In genomic region chr2:28045676-28046351, GRCh38 we compare ENCODE assay signal across 21 cellular contexts.
DNase-seq lines count a peak whose midpoint lies in the region; FAIRE-seq and TF ChIP-seq lines count a peak whose summit lies in the region.
"Had no signal": no experiment of that assay in that cellular context is flagged by ENCODE, and none has a peak within 500 bp of the region (broad histone marks: within the 10 kb centered on the region; RNA-seq: fewer than 3 reads in every experiment).

No MANE protein-coding gene starts in this region.

- H3K14ac ChIP-seq in trophoblast cell (ENCODE audit: low read length), result no peak overlapping the region

- H2AFZ ChIP-seq in GM23248 (no peak overlapping the region), PC-9 (no peak overlapping the region), trophoblast cell (ENCODE audit: insufficient read depth, low read length, poor library complexity) (no peak overlapping the region)
- H2AFZ ChIP-seq: GM23338 had no signal

- in situ Hi-C loops in GM23248 (cut with MboI), result no loop called here

- H4K12ac ChIP-seq in trophoblast cell (ENCODE audit: low read depth, low read length), result no peak overlapping the region

- H3K4me1 ChIP-seq in GM23248 (ENCODE audit: insufficient read depth) (peaks cover 31% of the 10 kb centered on the region), PC-9 (replicated peaks; ENCODE audit: insufficient read depth) (peaks cover 28% of the 10 kb centered on the region), trophoblast cell (ENCODE audit: control insufficient read depth in 1 of 2, insufficient read depth in 2 of 2, low read length in 2 of 2) (no peaks in the 10 kb centered on the region)

- H2BK12ac ChIP-seq in trophoblast cell (ENCODE audit: low read length), result no peak overlapping the region

- no peak overlapping the region for H3K4ac ChIP-seq in trophoblast cell (ENCODE audit: low read depth, low read length)

- H3K9ac ChIP-seq in GM23248 (no peak overlapping the region), trophoblast cell (ENCODE audit: low read length) (no peak overlapping the region)
- H3K9ac ChIP-seq: BLaER1 treated with 17β-estradiol and CSF1 and Interleukin-3, amounts not matched to agents 10 nM and 100 nM had no signal

- H3K4me2 ChIP-seq in GM23248 (ENCODE audit: unreplicated experiment) (no peak overlapping the region), PC-9 (peak overlapping the region; percentile 34), trophoblast cell (ENCODE audit: low read length) (no peak overlapping the region)
- H3K4me2 ChIP-seq: GM23338 had no signal

- H3K4me3 Mint-ChIP-seq in endothelial cell (ENCODE audit: unreplicated experiment), result no peak overlapping the region
- H3K4me3 Mint-ChIP-seq: B cell; CD8-positive, alpha-beta T cell; GM23338; IgD-negative memory B cell had no signal

- DNase-seq in GM23248, result peak; percentile 28
- DNase-seq in PC-9, result peak; percentile 3 to 75
- DNase-seq in epithelial cell of esophagus (ENCODE audit: low read depth), result peak; percentile 35
- peak; percentile 31 to 71 for DNase-seq in trophoblast cell
- no peak for DNase-seq in endothelial cell (ENCODE audit: low spot score)
- no peak for DNase-seq in RCC 7860 (ENCODE audit: low spot score)
- no peak for DNase-seq in head of caudate nucleus
- DNase-seq: CD8-positive, alpha-beta T cell; DMS 273 treated with DMSO at 0.1 percent for 48 hours; DMS53; DND-41; HCEC 1CT had no signal

- H3K4me3 ChIP-seq in GM23248 (no peak overlapping the region), PC-9 (no peak overlapping the region), epithelial cell of esophagus (ENCODE audit: low read length) (no peak overlapping the region), trophoblast cell (ENCODE audit: low read depth, low read length) (no peak overlapping the region)
- H3K4me3 ChIP-seq: BLaER1 treated with 17β-estradiol and CSF1 and Interleukin-3, amounts not matched to agents 10 nM and 100 nM; GM23338 had no signal

- H3K36me3 ChIP-seq in GM23248 (ENCODE audit: low read depth) (no peaks in the 10 kb centered on the region), PC-9 (ENCODE audit: low read depth) (no peaks in the 10 kb centered on the region), trophoblast cell (ENCODE audit: control insufficient read depth in 1 of 2, insufficient read depth in 2 of 2, low read length in 2 of 2) (no peaks in the 10 kb centered on the region)

- H3K79me2 ChIP-seq in GM23248 (ENCODE audit: insufficient read depth), result no peaks in the 10 kb centered on the region
- no peaks in the 10 kb centered on the region for H3K79me2 ChIP-seq in PC-9 (ENCODE audit: low read depth)
- no peaks in the 10 kb centered on the region for H3K79me2 ChIP-seq in trophoblast cell (ENCODE audit: control insufficient read depth, insufficient read depth, low read length, poor library complexity)

- no peaks in the 10 kb centered on the region for H3K36me3 Mint-ChIP-seq in endothelial cell (ENCODE audit: low read depth, unreplicated experiment)

- H3F3A ChIP-seq in GM23248 (ENCODE audit: insufficient read depth) (peaks cover 18% of the 10 kb centered on the region), PC-9 (ENCODE audit: insufficient read depth, low read depth) (peaks cover 7% of the 10 kb centered on the region; the same call in 1 of the 2 replicates)

- H4K20me1 ChIP-seq in GM23248 (ENCODE audit: insufficient read depth) (no peaks in the 10 kb centered on the region), PC-9 (ENCODE audit: insufficient read depth) (no peaks in the 10 kb centered on the region)
- H4K20me1 ChIP-seq: BLaER1 treated with 17β-estradiol and CSF1 and Interleukin-3, amounts not matched to agents 10 nM and 100 nM had no signal

- CTCF ChIA-PET in PC-9 (lab: Charles Lee), result no interaction called here

- no peak for FAIRE-seq in RCC 7860 (lab: Jason Lieb, UNC)
- FAIRE-seq: G401.6, GM12891, GM19239, H54, HepG2 had no signal

- BruUV-seq in PC-9 (replicated peaks; lab: Mats Ljungman, UMichigan), result no TSS peak

- no peaks in the 10 kb centered on the region for H3K9me3 ChIP-seq in GM23248 (ENCODE audit: low read depth)
- H3K9me3 ChIP-seq in PC-9 (ENCODE audit: insufficient read depth, low read depth), result no peaks in the 10 kb centered on the region
- H3K9me3 ChIP-seq in trophoblast cell (ENCODE audit: insufficient read depth, low read depth, low read length), result no peaks in the 10 kb centered on the region

- H3K23ac ChIP-seq in trophoblast cell (ENCODE audit: low read length), result no peak overlapping the region

- H3K27ac Mint-ChIP-seq in endothelial cell (ENCODE audit: unreplicated experiment), result no peak overlapping the region
- H3K27ac Mint-ChIP-seq: B cell; CD8-positive, alpha-beta T cell; GM23338; IgD-negative memory B cell had no signal

- TF ChIP-seq CTCF in PC-9 (conservative IDR thresholded peaks at IDR 0.05) (no peak), epithelial cell of esophagus (IDR thresholded peaks at IDR 0.05; ENCODE audit: insufficient read depth, low read depth, low read length, missing control alignments) (no peak), endothelial cell (IDR thresholded peaks at IDR 0.05; ENCODE audit: unreplicated experiment) (no peak)

- intact Hi-C loops in PC-9 (cut with micrococcal nuclease; ENCODE audit: unreplicated experiment) (no loop called here), head of caudate nucleus (cut with DNase I) (no loop called here)

- no peak overlapping the region for H2AK5ac ChIP-seq in trophoblast cell (ENCODE audit: low read length)

- H3K9me3 Mint-ChIP-seq in endothelial cell (ENCODE audit: unreplicated experiment), result no peaks in the 10 kb centered on the region
- H3K9me3 Mint-ChIP-seq: CD8-positive, alpha-beta T cell; IgD-negative memory B cell had no signal

- no peak overlapping the region for H4K91ac ChIP-seq in trophoblast cell (ENCODE audit: low read depth, low read length)

- H3K79me1 ChIP-seq in trophoblast cell (ENCODE audit: low read length), result no peaks in the 10 kb centered on the region

- H3K27me3 ChIP-seq in GM23248 (replicated peaks; ENCODE audit: insufficient read depth) (no peaks in the 10 kb centered on the region), PC-9 (ENCODE audit: insufficient read depth, low read depth) (no peaks in the 10 kb centered on the region), trophoblast cell (ENCODE audit: insufficient read depth, low read length) (no peaks in the 10 kb centered on the region)
- H3K27me3 ChIP-seq: BLaER1 treated with 17β-estradiol and CSF1 and Interleukin-3, amounts not matched to agents 10 nM and 100 nM had no signal

- no peak overlapping the region for H4K8ac ChIP-seq in trophoblast cell (ENCODE audit: low read depth, low read length)

- H3K9me2 ChIP-seq in GM23248 (ENCODE audit: insufficient read depth) (no peaks in the 10 kb centered on the region), PC-9 (ENCODE audit: insufficient read depth) (no peaks in the 10 kb centered on the region)

- H3K27ac ChIP-seq in GM23248 (no peak overlapping the region), PC-9 (peak overlapping the region; percentile 53), trophoblast cell (ENCODE audit: low read depth, low read length) (no peak overlapping the region)

- H3K27me3 Mint-ChIP-seq in endothelial cell (ENCODE audit: unreplicated experiment), result no peaks in the 10 kb centered on the region
- H3K27me3 Mint-ChIP-seq: B cell, IgD-negative memory B cell had no signal

- 90% methylated on average over 8 of the region's 8 CpGs for WGBS in GM23248 (ENCODE audit: low coverage in 1 of 2, low lambda C conversion rate in 2 of 2, missing lambda C conversion rate in 2 of 2), 2 experiments
- no CpG with 5 or more reads among the region's 8 CpGs for WGBS in trophoblast cell (ENCODE audit: extremely low coverage, insufficient coverage, insufficient read length)

- no peak overlapping the region for H2BK120ac ChIP-seq in trophoblast cell (ENCODE audit: insufficient read depth, low read length, poor library complexity)

- POLR2A ChIA-PET in PC-9 (lab: Charles Lee; ENCODE audit: unreplicated experiment), result interaction anchor here (0.7 kb wide), 1 partner anchor 64 kb away, joined by 4 read pairs; no protein-coding TSS in a partner anchor

- no peak overlapping the region for H2BK5ac ChIP-seq in trophoblast cell (ENCODE audit: low read depth, low read length, poor library complexity)

- no peak overlapping the region for H3K18ac ChIP-seq in trophoblast cell (ENCODE audit: low read length)

- peaks cover 5% of the 10 kb centered on the region for H3K4me1 Mint-ChIP-seq in endothelial cell (ENCODE audit: unreplicated experiment)
- H3K4me1 Mint-ChIP-seq: B cell, IgD-negative memory B cell had no signal

Comparison
In these comparisons a context has a peak if more than half of its experiments do, and no peak if none do; other contexts are left out.
1. DNase-seq: peak in GM23248 (single experiment), PC-9 (2 of 2), epithelial cell of esophagus (single experiment) and trophoblast cell (2 of 2); none in endothelial cell (single experiment), RCC 7860 (single experiment) and head of caudate nucleus (0 of 42).